ENCODE assay signal across 1 cellular context in the genomic region with DNA sequence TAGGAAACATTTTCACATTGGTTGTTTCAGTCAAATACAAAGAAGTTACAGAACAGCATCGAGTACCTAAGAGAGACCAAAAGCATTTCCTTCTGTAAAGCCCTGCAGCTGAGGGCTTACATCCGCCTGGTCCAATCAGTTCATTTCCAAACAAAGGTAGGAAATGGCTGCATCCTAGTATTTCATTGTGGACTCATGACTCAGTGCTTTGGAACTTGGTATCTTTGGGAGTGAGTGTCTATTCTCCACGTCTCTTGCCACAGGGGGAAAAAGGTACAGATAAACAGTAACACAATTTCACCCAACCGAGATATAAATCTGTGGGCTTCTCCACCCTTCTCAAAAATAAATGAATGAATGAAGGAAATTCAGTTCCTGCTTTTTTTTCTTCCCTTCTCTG.
A peak's percentile ranks its signal among the peaks of the same experiment; 100 is the strongest.
TF ChIP-seq lines count a peak whose summit lies in the region.

No MANE protein-coding gene starts in this region.

TF ChIP-seq in A549, 52 proteins besides CTCF, POLR2A, EP300 and RAD21 (continued from another document):
- TF ChIP-seq CEBPB (IDR thresholded peaks at IDR 0.05) (peak in 1 of 2 experiments; percentile 68; a peak in 2 of 4 replicates), SREBF2 (IDR thresholded peaks at IDR 0.05) (no peak), JUN (IDR thresholded peaks at IDR 0.05) (peak in 1 of 2 experiments; percentile 61; a peak in 2 of 5 replicates), KDM5A (IDR thresholded peaks at IDR 0.05) (no peak), SMC3 (IDR thresholded peaks at IDR 0.05) (peak; percentile 15; the same call in 1 of the 3 replicates), ESRRA (IDR thresholded peaks at IDR 0.05; ENCODE audit: borderline replicate concordance, low read length) (no peak), GATA3 (IDR thresholded peaks at IDR 0.05; ENCODE audit: borderline replicate concordance) (peak; percentile 77), MAFK (IDR thresholded peaks at IDR 0.05; ENCODE audit: partially characterized antibody) (peak; percentile 14)
- TF ChIP-seq, protein P1, sequence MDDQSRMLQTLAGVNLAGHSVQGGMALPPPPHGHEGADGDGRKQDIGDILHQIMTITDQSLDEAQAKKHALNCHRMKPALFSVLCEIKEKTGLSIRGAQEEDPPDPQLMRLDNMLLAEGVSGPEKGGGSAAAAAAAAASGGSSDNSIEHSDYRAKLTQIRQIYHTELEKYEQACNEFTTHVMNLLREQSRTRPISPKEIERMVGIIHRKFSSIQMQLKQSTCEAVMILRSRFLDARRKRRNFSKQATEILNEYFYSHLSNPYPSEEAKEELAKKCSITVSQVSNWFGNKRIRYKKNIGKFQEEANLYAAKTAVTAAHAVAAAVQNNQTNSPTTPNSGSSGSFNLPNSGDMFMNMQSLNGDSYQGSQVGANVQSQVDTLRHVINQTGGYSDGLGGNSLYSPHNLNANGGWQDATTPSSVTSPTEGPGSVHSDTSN (IDR thresholded peaks at IDR 0.05) = no peak
- TF ChIP-seq, protein P2, sequence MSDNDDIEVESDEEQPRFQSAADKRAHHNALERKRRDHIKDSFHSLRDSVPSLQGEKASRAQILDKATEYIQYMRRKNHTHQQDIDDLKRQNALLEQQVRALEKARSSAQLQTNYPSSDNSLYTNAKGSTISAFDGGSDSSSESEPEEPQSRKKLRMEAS (IDR thresholded peaks at IDR 0.05) = peak; percentile 43; the same call in 1 of the 2 replicates
TF ChIP-seq in A549: peak in this region for 8.
